18 cellular contexts compared by ENCODE assay signal in genomic region chr12:114774181-114774580, GRCh38.
DNase-seq lines count a peak whose midpoint lies in the region; FAIRE-seq and TF ChIP-seq lines count a peak whose summit lies in the region.
"Had no signal": no experiment of that assay in that cellular context is flagged by ENCODE, and none has a peak within 500 bp of the region (broad histone marks: within the 10 kb centered on the region; RNA-seq: fewer than 3 reads in every experiment).

No MANE protein-coding gene starts in this region.

- peak; percentile 82 for DNase-seq in ELF-1 (ENCODE audit: low read depth, low spot score)
- DNase-seq in RCC 7860 (ENCODE audit: low spot score), result peak; percentile 25
- peak; percentile 87 for DNase-seq in dermis blood vessel endothelial cell
- no peak for DNase-seq in mesothelial cell of epicardium (ENCODE audit: low spot score in 2 of 2, unreplicated experiment in 2 of 2)
- DNase-seq in CD1c-positive myeloid dendritic cell (ENCODE audit: extremely low spot score), result no peak
- no peak for DNase-seq in osteocyte (ENCODE audit: extremely low spot score, unreplicated experiment)
- DNase-seq in activated gamma-delta T cell treated with Interleukin-2 at 50 U/mL for 16 hours, result no peak
- DNase-seq in activated CD4-positive, alpha-beta T cell treated with anti-CD3 and anti-CD28 coated beads, Interleukin-2, amount 50 U/mL, for 48 hours, result no peak
- DNase-seq: activated CD4-positive, alpha-beta T cell treated with anti-CD3 and anti-CD28 coated beads for 48 hours; activated CD8-positive, alpha-beta memory T cell treated with anti-CD3 and anti-CD28 coated beads, Interleukin-2, amount 50 U/mL, for 48 hours; activated naive CD4-positive, alpha-beta T cell treated with Interleukin-2 at 50 U/mL for 16 hours; CD8-positive, alpha-beta memory T cell; immature natural killer cell; naive thymus-derived CD8-positive, alpha-beta T cell; NCI-H1417 treated with DMSO at 0.1 percent for 48 hours; NCI-H82; posterior cingulate gyrus; stimulated activated CD4-positive, alpha-beta T cell treated with anti-CD3 and anti-CD28 coated beads, Interleukin-4, amount 100 ng/mL, for 1 hour had no signal

- no peaks in the 10 kb centered on the region for H3K27me3 Mint-ChIP-seq in mesothelial cell of epicardium (ENCODE audit: low read depth)
- H3K27me3 Mint-ChIP-seq in osteocyte (ENCODE audit: unreplicated experiment), result no peaks in the 10 kb centered on the region

- H3K9me3 Mint-ChIP-seq in mesothelial cell of epicardium (peaks cover 12% of the 10 kb centered on the region), osteocyte (ENCODE audit: unreplicated experiment) (peaks cover 9% of the 10 kb centered on the region)

- FAIRE-seq in RCC 7860 (lab: Jason Lieb, UNC), result no peak

- H3K27ac Mint-ChIP-seq in mesothelial cell of epicardium (peak overlapping the region; percentile 16), osteocyte (ENCODE audit: unreplicated experiment) (no peak overlapping the region)
- H3K27ac Mint-ChIP-seq: immature natural killer cell; naive thymus-derived CD8-positive, alpha-beta T cell had no signal

- H3K4me3 Mint-ChIP-seq in mesothelial cell of epicardium (no peak overlapping the region), osteocyte (ENCODE audit: unreplicated experiment) (no peak overlapping the region)
- H3K4me3 Mint-ChIP-seq: CD8-positive, alpha-beta memory T cell; immature natural killer cell had no signal

- TF ChIP-seq CTCF in mesothelial cell of epicardium (IDR thresholded peaks at IDR 0.05; ENCODE audit: unreplicated experiment), result no peak
- TF ChIP-seq CTCF in osteocyte (IDR thresholded peaks at IDR 0.05), result no peak

- H3K36me3 Mint-ChIP-seq in mesothelial cell of epicardium (peaks cover 19% of the 10 kb centered on the region), osteocyte (ENCODE audit: unreplicated experiment) (no peaks in the 10 kb centered on the region)
- H3K36me3 Mint-ChIP-seq: CD8-positive, alpha-beta memory T cell had no signal

- H3K4me1 Mint-ChIP-seq in mesothelial cell of epicardium, result peaks cover 11% of the 10 kb centered on the region
- no peaks in the 10 kb centered on the region for H3K4me1 Mint-ChIP-seq in osteocyte (ENCODE audit: unreplicated experiment)
- H3K4me1 Mint-ChIP-seq: CD8-positive, alpha-beta memory T cell; immature natural killer cell had no signal

Comparison
In these comparisons a context has a peak if more than half of its experiments do, and no peak if none do; other contexts are left out.
1. DNase-seq: peak in ELF-1 (single experiment), RCC 7860 (single experiment) and dermis blood vessel endothelial cell (single experiment); none in mesothelial cell of epicardium (0 of 2), CD1c-positive myeloid dendritic cell (single experiment), osteocyte (single experiment), activated gamma-delta T cell treated with Interleukin-2 at 50 U/mL for 16 hours (single experiment) and activated CD4-positive, alpha-beta T cell treated with anti-CD3 and anti-CD28 coated beads, Interleukin-2, amount 50 U/mL, for 48 hours (0 of 2).